1 cellular context compared by ENCODE assay signal in genomic region chr3:148681080-148681479, GRCh38.
TF ChIP-seq lines count a peak whose summit lies in the region.

No MANE protein-coding gene starts in this region.

TF ChIP-seq in A549, 52 proteins besides CTCF, POLR2A, EP300 and RAD21 (continued from another document):
- TF ChIP-seq ATOH8 (CRISPR knock-in tag; IDR thresholded peaks at IDR 0.05; ENCODE audit: low read depth), result no peak
- no peak for TF ChIP-seq CHD4 (IDR thresholded peaks at IDR 0.05; ENCODE audit: borderline replicate concordance)
- TF ChIP-seq HMGXB4 (CRISPR knock-in tag; IDR thresholded peaks at IDR 0.05; ENCODE audit: borderline replicate concordance), result no peak
- TF ChIP-seq GATA3 (IDR thresholded peaks at IDR 0.05; ENCODE audit: borderline replicate concordance), result peak; percentile 43; the same call in 1 of the 2 replicates
- no peak for TF ChIP-seq NFE2L2 (conservative IDR thresholded peaks at IDR 0.05; ENCODE audit: low read length)
- no peak for TF ChIP-seq ZC3H11A (IDR thresholded peaks at IDR 0.05)
- TF ChIP-seq CBX8 (IDR thresholded peaks at IDR 0.05), result no peak
- no peak for TF ChIP-seq JUN (IDR thresholded peaks at IDR 0.05)
